ENCODE assay signal across 13 cellular contexts in the genomic region with DNA sequence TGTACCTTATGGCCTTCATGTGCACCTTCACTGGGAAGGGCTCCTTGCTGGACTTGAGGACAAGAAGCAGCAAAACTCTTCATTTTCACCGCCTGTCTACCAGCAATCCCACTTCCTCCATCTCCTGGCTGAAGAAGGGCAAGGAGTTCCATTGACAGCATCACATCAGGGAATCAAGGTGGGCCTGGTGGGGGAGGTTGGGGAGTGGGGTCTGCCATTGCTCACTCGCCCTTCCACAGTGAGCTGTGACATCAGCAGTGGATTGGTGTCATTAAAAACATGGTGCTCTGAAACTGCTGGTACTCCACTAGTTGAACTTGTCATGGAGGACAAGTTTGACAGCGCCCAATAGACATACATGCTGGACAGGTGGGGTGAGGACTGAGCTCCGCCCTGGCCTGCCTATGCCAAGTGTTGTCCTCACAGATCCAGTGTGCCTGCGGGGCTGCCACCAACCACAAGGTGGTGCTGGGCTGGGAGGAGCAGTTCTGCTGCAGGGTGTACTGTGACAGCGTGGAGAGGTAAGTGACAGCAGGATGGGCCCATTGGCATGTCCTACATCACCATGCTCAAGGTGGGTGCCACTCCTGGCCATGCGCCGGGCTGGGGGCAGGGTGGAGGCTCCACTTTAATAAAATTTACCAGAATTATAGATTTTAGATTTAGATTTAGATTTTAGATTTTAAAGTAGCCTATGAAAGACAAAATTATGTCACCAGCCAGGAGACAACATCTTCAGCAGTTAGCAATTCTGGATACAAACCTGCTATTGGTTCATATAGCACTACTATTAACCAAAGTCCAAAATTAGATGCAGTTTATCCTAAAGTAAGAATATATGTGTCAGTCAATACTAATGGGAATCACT.
DNase-seq lines count a peak whose midpoint lies in the region; ATAC-seq lines count a peak whose summit lies in the region.
"Had no signal": no experiment of that assay in that cellular context is flagged by ENCODE, and none has a peak within 500 bp of the region (broad histone marks: within the 10 kb centered on the region; RNA-seq: fewer than 3 reads in every experiment).

No MANE protein-coding gene starts in this region.

- in situ Hi-C loops in Caki2 (cut with HindIII; ENCODE audit: low pct_unique_long_range_greater_than_20kb, low sequenced_read_pairs) = no loop called here

- ATAC-seq in GM21737 (IDR thresholded peaks at IDR 0.05; ENCODE audit: unreplicated experiment) (no peak), GM19395 (IDR thresholded peaks at IDR 0.05; ENCODE audit: unreplicated experiment) (no peak)
- ATAC-seq: body of pancreas, natural killer cell, PC-3 had no signal

- DNase-seq in Caki2 (ENCODE audit: low read depth) (peak; percentile 25), HPDE6-E6E7 (ENCODE audit: extremely low spot score) (peak; percentile 28), RPMI8226 (peak; percentile 59), iris pigment epithelial cell (ENCODE audit: low read depth) (peak; percentile 5), NCI-H345 (lab: John Stamatoyannopoulos, UW) (no peak), globus pallidus (ENCODE audit: low spot score) (no peak)
- DNase-seq: Calu3, IMR-90, natural killer cell, PC-3 had no signal

Comparison
In these comparisons a context has a peak if more than half of its experiments do, and no peak if none do; other contexts are left out.
1. DNase-seq: peak in Caki2 (single experiment), HPDE6-E6E7 (single experiment), RPMI8226 (single experiment) and iris pigment epithelial cell (single experiment); none in NCI-H345 (single experiment) and globus pallidus (single experiment).